12 cellular contexts compared by ENCODE assay signal in the genomic region with DNA sequence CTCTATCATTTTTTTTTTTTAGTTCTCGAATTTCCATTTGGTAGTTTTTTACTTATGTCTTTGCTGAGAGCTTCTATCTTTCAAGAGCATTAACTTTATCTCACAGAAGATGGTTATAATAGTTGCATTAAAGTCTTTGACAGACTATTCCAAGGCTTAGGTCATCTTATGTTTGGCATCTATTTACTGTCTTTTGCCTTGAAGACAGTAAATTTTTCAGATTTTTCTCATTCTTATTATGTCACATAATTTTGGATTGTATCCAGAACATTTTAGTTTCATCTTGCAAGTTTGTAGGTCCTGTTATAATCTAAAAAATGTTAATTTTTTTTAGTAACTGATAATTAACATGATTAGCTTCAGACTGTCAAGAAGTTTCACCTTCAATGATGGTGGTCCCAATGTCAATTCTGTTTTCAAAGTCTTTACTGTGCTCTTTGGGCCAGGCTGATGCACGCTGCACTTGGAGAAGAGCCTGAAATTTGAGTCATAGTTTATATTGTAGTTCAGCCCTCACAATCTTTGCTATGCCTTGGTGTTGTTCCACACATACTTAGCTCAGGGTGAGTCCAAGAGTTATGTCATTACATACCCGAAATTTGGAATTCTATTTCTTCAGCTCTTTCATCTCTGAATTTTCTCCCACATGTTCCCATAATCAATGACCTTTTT.
DNase-seq lines count a peak whose midpoint lies in the region; FAIRE-seq and TF ChIP-seq lines count a peak whose summit lies in the region.
"Had no signal": no experiment of that assay in that cellular context is flagged by ENCODE, and none has a peak within 500 bp of the region (broad histone marks: within the 10 kb centered on the region; RNA-seq: fewer than 3 reads in every experiment).

No MANE protein-coding gene starts in this region.

- H3K4me3 ChIP-seq in skeletal muscle satellite cell (ENCODE audit: low read length) = peak overlapping the region; percentile 8
- H3K4me3 ChIP-seq: neural progenitor cell had no signal

- H3K36me3 ChIP-seq in skeletal muscle satellite cell (ENCODE audit: insufficient read depth, low read length) = no peaks in the 10 kb centered on the region
- H3K36me3 ChIP-seq: neural progenitor cell had no signal

- DNase-seq in H54 (ENCODE audit: insufficient read length, low spot score) (peak; percentile 44), SW 1271 (lab: John Stamatoyannopoulos, UW) (peak; percentile 42 to 74), fibroblast of the conjunctiva (ENCODE audit: low read depth) (peak; percentile 66), NCI-H1417 (lab: John Stamatoyannopoulos, UW) (no peak), HuH-7 (ENCODE audit: low spot score) (no peak), Kasumi-1 (lab: John Stamatoyannopoulos, UW) (no peak)
- no peak for DNase-seq in activated CD4-positive, alpha-beta T cell treated with anti-CD3 and anti-CD28 coated beads, Interleukin-2, amount 50 U/mL, for 4 hours
- DNase-seq: GOT3, immature natural killer cell had no signal

- peak; percentile 95 for FAIRE-seq in H54 (lab: Jason Lieb, UNC)

- H3K27me3 ChIP-seq in skeletal muscle satellite cell (ENCODE audit: control insufficient read depth, insufficient read depth, low read length) = no peaks in the 10 kb centered on the region

- no peaks in the 10 kb centered on the region for H3K9me3 ChIP-seq in skeletal muscle satellite cell (replicated peaks; ENCODE audit: low read length)

- peak overlapping the region; percentile 48 for H3K9ac ChIP-seq in skeletal muscle satellite cell (ENCODE audit: low read depth, low read length)
- H3K9ac ChIP-seq: KMS-11, neural progenitor cell had no signal

- TF ChIP-seq POLR2A in H54 (IDR thresholded peaks at IDR 0.05; ENCODE audit: low read depth, low read length) = no peak

- H3K4me2 ChIP-seq in skeletal muscle satellite cell (ENCODE audit: low read length) = peak overlapping the region; percentile 49
- H3K4me2 ChIP-seq: KMS-11, neural progenitor cell had no signal

- H3K4me1 ChIP-seq in skeletal muscle satellite cell (ENCODE audit: control insufficient read depth, insufficient read depth, low read length) = peaks cover 39% of the 10 kb centered on the region

Comparison
In these comparisons a context has a peak if more than half of its experiments do, and no peak if none do; other contexts are left out.
1. DNase-seq: peak in H54 (single experiment), SW 1271 (2 of 2) and fibroblast of the conjunctiva (single experiment); none in activated CD4-positive, alpha-beta T cell treated with anti-CD3 and anti-CD28 coated beads, Interleukin-2, amount 50 U/mL, for 4 hours (0 of 2), NCI-H1417 (0 of 3), HuH-7 (single experiment) and Kasumi-1 (0 of 2).